ENCODE assay signal across 27 cellular contexts in genomic region chr2:62460175-62460574, GRCh38. TPM values are rescaled to one million over a fixed set of nuclear protein-coding genes. Genes with fewer than 3 reads are reported as not detected.
"Had no signal": no experiment of that assay in that cellular context is flagged by ENCODE, and none has a peak within 500 bp of the region (broad histone marks: within the 10 kb centered on the region; RNA-seq: fewer than 3 reads in every experiment).

No MANE protein-coding gene starts in this region.

- FAIRE-seq: keratinocyte had no signal

- H3K4me1 Mint-ChIP-seq: activated naive CD4-positive, alpha-beta T cell treated with anti-CD3 and anti-CD28 coated beads, Interleukin-2, amount 50 U/mL, for 24 hours; activated naive CD8-positive, alpha-beta T cell treated with anti-CD3 and anti-CD28 coated beads, Interleukin-2, amount 50 U/mL, for 24 hours; naive thymus-derived CD8-positive, alpha-beta T cell had no signal

- H3K36me3 ChIP-seq: gastroesophageal sphincter, lower lobe of right lung, neutrophil, uterus had no signal

- H3K4me3 Mint-ChIP-seq: activated CD4-positive, alpha-beta T cell treated with anti-CD3 and anti-CD28 coated beads for 36 hours; activated CD8-positive, alpha-beta memory T cell treated with anti-CD3 and anti-CD28 coated beads, Interleukin-2, amount 10 ng/mL, durations not matched to agents 7 days and 5 days; activated CD8-positive, alpha-beta T cell treated with anti-CD3 and anti-CD28 coated beads, Interleukin-2, amount 10 ng/mL, durations not matched to agents 7 days and 5 days; activated naive CD4-positive, alpha-beta T cell treated with anti-CD3 and anti-CD28 coated beads, Interleukin-2, amount 50 U/mL, for 24 hours; activated naive CD8-positive, alpha-beta T cell treated with anti-CD3 and anti-CD28 coated beads, Interleukin-2, amount 50 U/mL, for 24 hours; effector memory CD8-positive, alpha-beta T cell; naive thymus-derived CD8-positive, alpha-beta T cell; type B pancreatic cell had no signal

- DNase-seq: activated CD4-positive, alpha-beta T cell treated with anti-CD3 and anti-CD28 coated beads for 36 hours; activated CD4-positive, CD25-positive, alpha-beta regulatory T cell; activated CD8-positive, alpha-beta memory T cell treated with anti-CD3 and anti-CD28 coated beads, Interleukin-2, amount 10 ng/mL, durations not matched to agents 7 days and 5 days; activated CD8-positive, alpha-beta T cell treated with anti-CD3 and anti-CD28 coated beads, Interleukin-2, amount 10 ng/mL, durations not matched to agents 7 days and 5 days; activated naive CD8-positive, alpha-beta T cell treated with anti-CD3 and anti-CD28 coated beads, Interleukin-2, amount 50 U/mL, for 24 hours; activated T-cell treated with anti-CD3 and anti-CD28 coated beads, Interleukin-2, amount 50 U/mL, for 48 hours; amygdala; cortex of kidney; effector memory CD8-positive, alpha-beta T cell; hippocampal formation; lower lobe of right lung; mesenchymal stem cell; naive thymus-derived CD8-positive, alpha-beta T cell; stimulated activated CD4-positive, alpha-beta T cell treated with anti-CD3 and anti-CD28 coated beads, Interleukin-12 subunit alpha, Interleukin-12 subunit beta, amount 100 ng/mL, for 4 hours; stimulated activated CD4-positive, alpha-beta T cell treated with anti-CD3 and anti-CD28 coated beads, Interleukin-4, amount 100 ng/mL, for 1 hour; stimulated activated naive CD8-positive, alpha-beta T cell treated with anti-CD3 and anti-CD28 coated beads, Interleukin-15, Interleukin-2, amounts not matched to agents 100 U/mL and 50 U/mL, for 24 hours; testis; uterus had no signal

- H3K4me1 ChIP-seq: lower lobe of right lung, uterus had no signal

- H3K27me3 Mint-ChIP-seq: type B pancreatic cell had no signal

- H3K27ac Mint-ChIP-seq: activated CD4-positive, alpha-beta T cell treated with anti-CD3 and anti-CD28 coated beads for 36 hours; activated CD8-positive, alpha-beta memory T cell treated with anti-CD3 and anti-CD28 coated beads, Interleukin-2, amount 10 ng/mL, durations not matched to agents 7 days and 5 days; activated CD8-positive, alpha-beta T cell treated with anti-CD3 and anti-CD28 coated beads, Interleukin-2, amount 10 ng/mL, durations not matched to agents 7 days and 5 days; activated naive CD4-positive, alpha-beta T cell treated with anti-CD3 and anti-CD28 coated beads, Interleukin-2, amount 50 U/mL, for 24 hours; activated naive CD8-positive, alpha-beta T cell treated with anti-CD3 and anti-CD28 coated beads, Interleukin-2, amount 50 U/mL, for 24 hours; activated T-helper 2 cell treated with anti-CD3 and anti-CD28 coated beads, Interferon-gamma antibody, Interleukin-2, Interleukin-4, amounts not matched to agents 10 μg/mL and 5 μg/mL and 100 μg/mL, durations not matched to agents 14 hours and 24 hours and 36 hours; effector memory CD8-positive, alpha-beta T cell; type B pancreatic cell had no signal

- ATAC-seq: activated CD4-positive, alpha-beta T cell treated with anti-CD3 and anti-CD28 coated beads for 36 hours; activated CD8-positive, alpha-beta memory T cell treated with anti-CD3 and anti-CD28 coated beads, Interleukin-2, amount 10 ng/mL, durations not matched to agents 7 days and 5 days; activated CD8-positive, alpha-beta T cell treated with anti-CD3 and anti-CD28 coated beads, Interleukin-2, amount 10 ng/mL, durations not matched to agents 7 days and 5 days; activated naive CD8-positive, alpha-beta T cell treated with anti-CD3 and anti-CD28 coated beads, Interleukin-2, amount 50 U/mL, for 24 hours; effector memory CD8-positive, alpha-beta T cell; gastroesophageal sphincter; left lobe of liver; lower lobe of right lung; naive thymus-derived CD8-positive, alpha-beta T cell; sciatic nerve; stimulated activated naive CD8-positive, alpha-beta T cell treated with anti-CD3 and anti-CD28 coated beads, Interleukin-15, Interleukin-2, amounts not matched to agents 100 U/mL and 50 U/mL, for 24 hours had no signal

- H3K9me3 Mint-ChIP-seq: activated naive CD4-positive, alpha-beta T cell treated with anti-CD3 and anti-CD28 coated beads, Interleukin-2, amount 50 U/mL, for 24 hours; activated naive CD8-positive, alpha-beta T cell treated with anti-CD3 and anti-CD28 coated beads, Interleukin-2, amount 50 U/mL, for 24 hours; activated T-helper 2 cell treated with anti-CD3 and anti-CD28 coated beads, Interferon-gamma antibody, Interleukin-2, Interleukin-4, amounts not matched to agents 10 μg/mL and 5 μg/mL and 100 μg/mL, durations not matched to agents 14 hours and 24 hours and 36 hours; effector memory CD8-positive, alpha-beta T cell; naive thymus-derived CD8-positive, alpha-beta T cell; type B pancreatic cell had no signal

- H3K27ac ChIP-seq: gastroesophageal sphincter, lower lobe of right lung, neutrophil, skin epidermis, testis, uterus had no signal

- H3K9me3 ChIP-seq: gastroesophageal sphincter, lower lobe of right lung, neutrophil, testis, uterus had no signal

- H3K4me3 ChIP-seq: gastroesophageal sphincter, lower lobe of right lung, skin epidermis, testis, uterus had no signal

- H3K27me3 ChIP-seq: gastroesophageal sphincter, testis, uterus had no signal

- H3K36me3 Mint-ChIP-seq: activated CD8-positive, alpha-beta memory T cell treated with anti-CD3 and anti-CD28 coated beads, Interleukin-2, amount 10 ng/mL, durations not matched to agents 7 days and 5 days; activated naive CD4-positive, alpha-beta T cell treated with anti-CD3 and anti-CD28 coated beads, Interleukin-2, amount 50 U/mL, for 24 hours; type B pancreatic cell had no signal

RNA-seq across cellular contexts. Expression of gene TMEM17, which starts 45.8 kb away (rescaled TPM):
- total RNA-seq: activated CD8-positive, alpha-beta T cell treated with anti-CD3 and anti-CD28 coated beads, Interleukin-2, amount 10 ng/mL, durations not matched to agents 7 days and 5 days; activated T-helper 2 cell treated with anti-CD3 and anti-CD28 coated beads, Interferon-gamma antibody, Interleukin-2, Interleukin-4, amounts not matched to agents 10 μg/mL and 5 μg/mL and 100 μg/mL, durations not matched to agents 14 hours and 24 hours and 36 hours; naive thymus-derived CD8-positive, alpha-beta T cell had no signal
- polyA plus RNA-seq: naive thymus-derived CD8-positive, alpha-beta T cell had no signal
